Comparison of ENCODE assay signal across 1 cellular context in the genomic region with DNA sequence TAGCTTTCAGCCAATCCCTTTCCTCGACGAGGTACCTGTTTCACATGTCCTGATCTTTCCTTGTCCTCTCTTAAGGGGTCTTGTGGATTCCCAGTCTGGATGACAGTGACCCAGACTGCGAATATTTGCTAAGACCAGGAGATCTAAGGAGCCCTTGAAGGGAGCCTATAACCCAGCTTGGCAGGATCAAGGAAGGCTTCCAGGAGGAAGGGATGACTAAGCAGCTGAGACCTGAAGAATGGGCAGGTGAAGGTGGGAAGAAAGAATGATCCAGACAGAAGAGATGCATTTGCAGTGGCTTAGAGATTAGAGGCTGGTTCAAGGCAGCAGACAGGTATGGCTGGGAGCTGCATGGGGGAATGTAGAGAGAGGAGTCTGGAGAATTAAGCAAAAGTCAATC.
TF ChIP-seq lines count a peak whose summit lies in the region.

No MANE protein-coding gene starts in this region.

TF ChIP-seq in A549, 52 proteins besides CTCF, POLR2A, EP300 and RAD21:
- TF ChIP-seq CHD2 (IDR thresholded peaks at IDR 0.05; ENCODE audit: low read length, partially characterized antibody), result no peak
- no peak for TF ChIP-seq HOXB5 (CRISPR knock-in tag; IDR thresholded peaks at IDR 0.05)
- no peak for TF ChIP-seq TP53 (CRISPR knock-in tag; IDR thresholded peaks at IDR 0.05)
- 0 out of 2 replicates have a peak, but pooled peaks have one; percentile 68 for TF ChIP-seq POLR2AphosphoS2 (conservative IDR thresholded peaks at IDR 0.05; ENCODE audit: low read length)
- no peak for TF ChIP-seq HEYL (CRISPR knock-in tag; IDR thresholded peaks at IDR 0.05)
- TF ChIP-seq, protein P1, sequence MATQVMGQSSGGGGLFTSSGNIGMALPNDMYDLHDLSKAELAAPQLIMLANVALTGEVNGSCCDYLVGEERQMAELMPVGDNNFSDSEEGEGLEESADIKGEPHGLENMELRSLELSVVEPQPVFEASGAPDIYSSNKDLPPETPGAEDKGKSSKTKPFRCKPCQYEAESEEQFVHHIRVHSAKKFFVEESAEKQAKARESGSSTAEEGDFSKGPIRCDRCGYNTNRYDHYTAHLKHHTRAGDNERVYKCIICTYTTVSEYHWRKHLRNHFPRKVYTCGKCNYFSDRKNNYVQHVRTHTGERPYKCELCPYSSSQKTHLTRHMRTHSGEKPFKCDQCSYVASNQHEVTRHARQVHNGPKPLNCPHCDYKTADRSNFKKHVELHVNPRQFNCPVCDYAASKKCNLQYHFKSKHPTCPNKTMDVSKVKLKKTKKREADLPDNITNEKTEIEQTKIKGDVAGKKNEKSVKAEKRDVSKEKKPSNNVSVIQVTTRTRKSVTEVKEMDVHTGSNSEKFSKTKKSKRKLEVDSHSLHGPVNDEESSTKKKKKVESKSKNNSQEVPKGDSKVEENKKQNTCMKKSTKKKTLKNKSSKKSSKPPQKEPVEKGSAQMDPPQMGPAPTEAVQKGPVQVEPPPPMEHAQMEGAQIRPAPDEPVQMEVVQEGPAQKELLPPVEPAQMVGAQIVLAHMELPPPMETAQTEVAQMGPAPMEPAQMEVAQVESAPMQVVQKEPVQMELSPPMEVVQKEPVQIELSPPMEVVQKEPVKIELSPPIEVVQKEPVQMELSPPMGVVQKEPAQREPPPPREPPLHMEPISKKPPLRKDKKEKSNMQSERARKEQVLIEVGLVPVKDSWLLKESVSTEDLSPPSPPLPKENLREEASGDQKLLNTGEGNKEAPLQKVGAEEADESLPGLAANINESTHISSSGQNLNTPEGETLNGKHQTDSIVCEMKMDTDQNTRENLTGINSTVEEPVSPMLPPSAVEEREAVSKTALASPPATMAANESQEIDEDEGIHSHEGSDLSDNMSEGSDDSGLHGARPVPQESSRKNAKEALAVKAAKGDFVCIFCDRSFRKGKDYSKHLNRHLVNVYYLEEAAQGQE (IDR thresholded peaks at IDR 0.05), result no peak
- no peak for TF ChIP-seq KDM1A (IDR thresholded peaks at IDR 0.05; ENCODE audit: low read depth)
